In genomic region chr5:61966558-61966957, GRCh38 we compare ENCODE assay signal across 27 cellular contexts.
"Had no signal": no experiment of that assay in that cellular context is flagged by ENCODE, and none has a peak within 500 bp of the region (broad histone marks: within the 10 kb centered on the region; RNA-seq: fewer than 3 reads in every experiment).

No MANE protein-coding gene starts in this region.

- H3K9ac ChIP-seq: neural progenitor cell, parathyroid adenoma had no signal

- H3K79me2 ChIP-seq: parathyroid adenoma had no signal

- H3K4me3 Mint-ChIP-seq: activated CD4-positive, alpha-beta T cell treated with anti-CD3 and anti-CD28 coated beads, Interleukin-2, amount 10 ng/mL, durations not matched to agents 7 days and 5 days; activated CD8-positive, alpha-beta T cell treated with anti-CD3 and anti-CD28 coated beads for 36 hours; activated naive CD4-positive, alpha-beta T cell treated with anti-CD3 and anti-CD28 coated beads, Interleukin-2, amount 50 U/mL, for 24 hours; activated naive CD8-positive, alpha-beta T cell treated with anti-CD3 and anti-CD28 coated beads, Interleukin-2, amount 50 U/mL, for 24 hours; dendritic cell treated with granulocyte-macrophage colony-stimulating factor and Interleukin-4, amounts not matched to agents 40 ng/mL and 50 ng/mL, for 4 days; natural killer cell; neural progenitor cell; T-helper 1 cell treated with Interleukin-12 subunit alpha and Interleukin-12 subunit beta and Interleukin-4 antibody, amounts not matched to agents 30 μg/mL and 1 μg/mL, for 36 hours had no signal

- H3K27me3 ChIP-seq: breast epithelium, gastrocnemius medialis, neural progenitor cell, right atrium auricular region, spleen, suprapubic skin, tibial artery had no signal

- H3K27ac Mint-ChIP-seq: activated CD4-positive, alpha-beta T cell treated with anti-CD3 and anti-CD28 coated beads, Interleukin-2, amount 10 ng/mL, durations not matched to agents 7 days and 5 days; activated CD8-positive, alpha-beta T cell treated with anti-CD3 and anti-CD28 coated beads for 36 hours; activated naive CD4-positive, alpha-beta T cell treated with anti-CD3 and anti-CD28 coated beads, Interleukin-2, amount 50 U/mL, for 24 hours; activated naive CD8-positive, alpha-beta T cell treated with anti-CD3 and anti-CD28 coated beads, Interleukin-2, amount 50 U/mL, for 24 hours; activated T-helper 2 cell treated with anti-CD3 and anti-CD28 coated beads, Interferon-gamma antibody, Interleukin-2, Interleukin-4, amounts not matched to agents 10 μg/mL and 5 μg/mL and 100 μg/mL, durations not matched to agents 14 hours and 24 hours and 36 hours; dendritic cell treated with granulocyte-macrophage colony-stimulating factor and Interleukin-4, amounts not matched to agents 40 ng/mL and 50 ng/mL, for 4 days; natural killer cell; neural progenitor cell; T-helper 1 cell treated with Interleukin-12 subunit alpha and Interleukin-12 subunit beta and Interleukin-4 antibody, amounts not matched to agents 30 μg/mL and 1 μg/mL, for 36 hours had no signal

- H3K9me3 ChIP-seq: breast epithelium, gastrocnemius medialis, right atrium auricular region, suprapubic skin, tibial artery had no signal

- H3K9me3 Mint-ChIP-seq: activated CD4-positive, alpha-beta T cell treated with anti-CD3 and anti-CD28 coated beads, Interleukin-2, amount 10 ng/mL, durations not matched to agents 7 days and 5 days; activated CD8-positive, alpha-beta T cell treated with anti-CD3 and anti-CD28 coated beads for 36 hours; activated naive CD4-positive, alpha-beta T cell treated with anti-CD3 and anti-CD28 coated beads, Interleukin-2, amount 50 U/mL, for 24 hours; activated naive CD8-positive, alpha-beta T cell treated with anti-CD3 and anti-CD28 coated beads, Interleukin-2, amount 50 U/mL, for 24 hours; activated T-helper 2 cell treated with anti-CD3 and anti-CD28 coated beads, Interferon-gamma antibody, Interleukin-2, Interleukin-4, amounts not matched to agents 10 μg/mL and 5 μg/mL and 100 μg/mL, durations not matched to agents 14 hours and 24 hours and 36 hours; dendritic cell treated with granulocyte-macrophage colony-stimulating factor and Interleukin-4, amounts not matched to agents 40 ng/mL and 50 ng/mL, for 4 days; natural killer cell; neural progenitor cell; T-helper 1 cell treated with Interleukin-12 subunit alpha and Interleukin-12 subunit beta and Interleukin-4 antibody, amounts not matched to agents 30 μg/mL and 1 μg/mL, for 36 hours had no signal

- H3K27ac ChIP-seq: breast epithelium, epithelial cell of prostate, gastrocnemius medialis, neural progenitor cell, parathyroid adenoma, right atrium auricular region, spleen, suprapubic skin, tibial artery had no signal

- H3K36me3 Mint-ChIP-seq: activated naive CD4-positive, alpha-beta T cell treated with anti-CD3 and anti-CD28 coated beads, Interleukin-2, amount 50 U/mL, for 24 hours; natural killer cell; neural progenitor cell had no signal

- DNase-seq: activated CD4-positive, alpha-beta T cell treated with anti-CD3 and anti-CD28 coated beads for 1 hour; activated CD4-positive, alpha-beta T cell treated with anti-CD3 and anti-CD28 coated beads, Interleukin-2, amount 10 ng/mL, durations not matched to agents 7 days and 5 days; activated CD8-positive, alpha-beta T cell treated with anti-CD3 and anti-CD28 coated beads for 36 hours; activated naive CD8-positive, alpha-beta T cell treated with anti-CD3 and anti-CD28 coated beads, Interleukin-2, amount 50 U/mL, for 24 hours; activated T-cell treated with anti-CD3 and anti-CD28 coated beads, Interleukin-2, amount 50 U/mL, for 48 hours; amygdala; central memory CD4-positive, alpha-beta T cell; gastrocnemius medialis; hippocampal formation; left cardiac atrium; natural killer cell; occipital lobe; spleen; stimulated activated naive CD4-positive, alpha-beta T cell; T-helper 9 cell; tibial artery had no signal

- H3K27me3 Mint-ChIP-seq: activated CD8-positive, alpha-beta T cell treated with anti-CD3 and anti-CD28 coated beads for 36 hours; activated naive CD8-positive, alpha-beta T cell treated with anti-CD3 and anti-CD28 coated beads, Interleukin-2, amount 50 U/mL, for 24 hours had no signal

- H3K4me3 ChIP-seq: breast epithelium, gastrocnemius medialis, neural progenitor cell, right atrium auricular region, spleen, suprapubic skin, tibial artery had no signal

- H3K36me3 ChIP-seq: breast epithelium, gastrocnemius medialis, neural progenitor cell, right atrium auricular region, spleen, suprapubic skin, tibial artery had no signal

- FAIRE-seq: keratinocyte had no signal

- H3K4me1 ChIP-seq: breast epithelium, gastrocnemius medialis, neural progenitor cell, parathyroid adenoma, right atrium auricular region, spleen, suprapubic skin, tibial artery had no signal

- H2AFZ ChIP-seq: neural progenitor cell, parathyroid adenoma had no signal

- H3K4me2 ChIP-seq: neural progenitor cell had no signal

- H3K4me1 Mint-ChIP-seq: activated CD4-positive, alpha-beta T cell treated with anti-CD3 and anti-CD28 coated beads, Interleukin-2, amount 10 ng/mL, durations not matched to agents 7 days and 5 days; activated naive CD4-positive, alpha-beta T cell treated with anti-CD3 and anti-CD28 coated beads, Interleukin-2, amount 50 U/mL, for 24 hours; activated naive CD8-positive, alpha-beta T cell treated with anti-CD3 and anti-CD28 coated beads, Interleukin-2, amount 50 U/mL, for 24 hours; natural killer cell; neural progenitor cell had no signal

- ATAC-seq: activated CD8-positive, alpha-beta T cell treated with anti-CD3 and anti-CD28 coated beads for 36 hours; activated naive CD8-positive, alpha-beta T cell treated with anti-CD3 and anti-CD28 coated beads, Interleukin-2, amount 50 U/mL, for 24 hours; gastrocnemius medialis; left cardiac atrium; natural killer cell had no signal
